ENCODE assay signal across 35 cellular contexts in genomic region chr17:69410671-69411070, GRCh38.
"Had no signal": no experiment of that assay in that cellular context is flagged by ENCODE, and none has a peak within 500 bp of the region (broad histone marks: within the 10 kb centered on the region; RNA-seq: fewer than 3 reads in every experiment).

No MANE protein-coding gene starts in this region.

- H3K27ac ChIP-seq: KMS-11 had no signal

- H3K4me3 ChIP-seq: MG63 had no signal

- H3K36me3 ChIP-seq: MG63 had no signal

- DNase-seq: Karpas-422, Kasumi-1, MG63, MM.1S, MV-4-11, NCI-H1048, NCI-H1092, NCI-H1092 treated with DMSO at 0.1 percent for 48 hours, NCI-H1105, NCI-H1105 treated with DMSO at 0.1 percent for 48 hours, NCI-H1417, NCI-H1417 treated with DMSO at 0.1 percent for 48 hours, NCI-H1436, NCI-H1436 treated with DMSO at 0.1 percent for 48 hours, NCI-H146, NCI-H1694, NCI-H1694 treated with DMSO at 0.1 percent for 48 hours, NCI-H187, NCI-H187 treated with DMSO at 0.1 percent for 48 hours, NCI-H1930, NCI-H2029, NCI-H2029 treated with DMSO at 0.1 percent for 48 hours, NCI-H2081, NCI-H2081 treated with DMSO at 0.1 percent for 48 hours, NCI-H2107, NCI-H2171, NCI-H2171 treated with DMSO at 0.1 percent for 48 hours, NCI-H2227 treated with DMSO at 0.1 percent for 48 hours, NCI-H226, NCI-H345, NCI-H446, NCI-H446 treated with DMSO at 0.1 percent for 48 hours, NCI-H510A, NCI-H510A treated with DMSO at 0.1 percent for 48 hours had no signal

- H3K27me3 ChIP-seq: MG63 had no signal

- H3K9me3 ChIP-seq: MG63 had no signal

- H3K9ac ChIP-seq: KMS-11 had no signal
